In the genomic region with DNA sequence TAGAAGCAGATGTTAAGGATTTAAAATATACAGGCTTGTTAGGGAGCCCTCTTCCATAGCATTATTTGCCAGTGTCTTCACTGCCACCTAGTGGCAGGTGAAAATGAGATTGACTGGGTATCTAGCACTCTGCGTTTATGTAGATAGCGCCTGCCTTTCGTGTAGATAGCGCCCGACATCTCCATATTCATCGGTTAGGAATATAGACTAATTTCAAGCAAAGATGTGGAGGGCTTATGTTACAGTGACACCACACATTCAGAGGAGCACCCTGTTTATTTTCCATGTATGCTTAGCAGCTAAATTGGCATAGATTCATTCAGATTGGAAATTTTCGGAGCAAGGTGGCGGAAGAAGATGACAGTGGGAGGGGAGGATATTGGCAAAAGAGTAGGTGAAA, we compare ENCODE assay signal across 8 cellular contexts.
DNase-seq lines count a peak whose midpoint lies in the region; ATAC-seq and TF ChIP-seq lines count a peak whose summit lies in the region.

No MANE protein-coding gene starts in this region.

- no peak overlapping the region for H3K4me3 Mint-ChIP-seq in effector memory CD8-positive, alpha-beta T cell

- peak overlapping the region; percentile 84 for H2AFZ ChIP-seq in ACC112 (ENCODE audit: low read length, unreplicated experiment)

- POLR2A ChIA-PET in HEK293T (lab: Yijun Ruan, JAX) = no interaction called here

- no peaks in the 10 kb centered on the region for H3K27me3 Mint-ChIP-seq in effector memory CD8-positive, alpha-beta T cell

- no peaks in the 10 kb centered on the region for H3K36me3 ChIP-seq in ACC112 (ENCODE audit: insufficient read depth, low read length)
- H3K36me3 ChIP-seq in mesendoderm (ENCODE audit: control insufficient read depth, insufficient read depth, low read length) = no peaks in the 10 kb centered on the region

- no CpG with 5 or more reads among the region's 8 CpGs for WGBS in mesendoderm (ENCODE audit: extremely low coverage, insufficient coverage, low lambda C conversion rate)

- no peak overlapping the region for H3K18ac ChIP-seq in mesendoderm (ENCODE audit: low read length)

- H2AK5ac ChIP-seq in mesendoderm (ENCODE audit: low read length) = no peak overlapping the region

- no peak overlapping the region for H3K27ac ChIP-seq in ACC112 (ENCODE audit: low read depth, low read length)
- no peak overlapping the region for H3K27ac ChIP-seq in mesendoderm (ENCODE audit: low read depth, low read length)

- DNase-seq in GM10266 (ENCODE audit: extremely low spot score) = peak; percentile 21
- DNase-seq in HEK293T (ENCODE audit: extremely low spot score) = peak; percentile 63
- DNase-seq in RKO (ENCODE audit: low spot score) = peak; percentile 76
- peak; percentile 59 for DNase-seq in ecto neural progenitor cell (ENCODE audit: low spot score)
- peak; percentile 83 for DNase-seq in mesendoderm
- DNase-seq in effector memory CD8-positive, alpha-beta T cell = no peak

- no peak overlapping the region for H2BK15ac ChIP-seq in mesendoderm (replicated peaks; ENCODE audit: low read depth)

- no peak overlapping the region for H4K5ac ChIP-seq in mesendoderm (ENCODE audit: low read length)

- H3K4me3 ChIP-seq in ACC112 (ENCODE audit: low read depth, low read length) (no peak overlapping the region), mesendoderm (ENCODE audit: low read length) (no peak overlapping the region)

- no peak overlapping the region for H3K56ac ChIP-seq in mesendoderm (ENCODE audit: low read length)

- no peak overlapping the region for H3K27ac Mint-ChIP-seq in effector memory CD8-positive, alpha-beta T cell

- CTCF ChIA-PET in HEK293T (lab: Yijun Ruan, JAX) = no interaction called here

- H3K4me1 Mint-ChIP-seq in effector memory CD8-positive, alpha-beta T cell (ENCODE audit: low read depth in 2 of 2) = no peaks in the 10 kb centered on the region

- no peak overlapping the region for H3K9ac ChIP-seq in mesendoderm (ENCODE audit: low read length)

- H4K8ac ChIP-seq in mesendoderm (ENCODE audit: low read depth, low read length) = no peak overlapping the region

- H3K4ac ChIP-seq in mesendoderm (ENCODE audit: low read depth, low read length) = no peak overlapping the region

- H3K23ac ChIP-seq in mesendoderm (ENCODE audit: low read length) = no peak overlapping the region

- H3K79me1 ChIP-seq in mesendoderm (ENCODE audit: low read length) = no peaks in the 10 kb centered on the region

- no peaks in the 10 kb centered on the region for H3K36me3 Mint-ChIP-seq in effector memory CD8-positive, alpha-beta T cell (ENCODE audit: insufficient read depth)

- H3K9me3 Mint-ChIP-seq in effector memory CD8-positive, alpha-beta T cell = peaks cover 0 to 2% of the 10 kb centered on the region in 2 donors

- no peaks in the 10 kb centered on the region for H3K79me2 ChIP-seq in ACC112 (ENCODE audit: control insufficient read depth, insufficient read depth, low read length, unreplicated experiment)
- H3K79me2 ChIP-seq in mesendoderm (ENCODE audit: control insufficient read depth, insufficient read depth, low read length) = no peaks in the 10 kb centered on the region

- TF ChIP-seq CTCF in GM10266 (IDR thresholded peaks at IDR 0.05; ENCODE audit: control insufficient read depth, insufficient read depth, low read depth, missing control alignments) (peak; percentile 66), LNCAP (IDR thresholded peaks at IDR 0.05) (peak; percentile 78)

- no peak overlapping the region for H2BK5ac ChIP-seq in mesendoderm (ENCODE audit: low read length)

- H3K4me2 ChIP-seq in mesendoderm (ENCODE audit: low read length) = no peak overlapping the region

- H2BK120ac ChIP-seq in mesendoderm (ENCODE audit: low read depth, low read length) = no peak overlapping the region

- H3K4me1 ChIP-seq in ACC112 (ENCODE audit: control insufficient read depth, insufficient read depth, low read length, unreplicated experiment) (no peaks in the 10 kb centered on the region), mesendoderm (ENCODE audit: control insufficient read depth, low read depth, low read length) (no peaks in the 10 kb centered on the region)

- ATAC-seq in effector memory CD8-positive, alpha-beta T cell (replicated peaks) = no peak

- H3K27me3 ChIP-seq in ACC112 (ENCODE audit: insufficient read depth, low read length) (no peaks in the 10 kb centered on the region), mesendoderm (ENCODE audit: insufficient read depth, low read length, poor library complexity) (no peaks in the 10 kb centered on the region)

TF ChIP-seq in HEK293T, 16 proteins besides CTCF, POLR2A, EP300 and RAD21:
- TF ChIP-seq, protein P1, sequence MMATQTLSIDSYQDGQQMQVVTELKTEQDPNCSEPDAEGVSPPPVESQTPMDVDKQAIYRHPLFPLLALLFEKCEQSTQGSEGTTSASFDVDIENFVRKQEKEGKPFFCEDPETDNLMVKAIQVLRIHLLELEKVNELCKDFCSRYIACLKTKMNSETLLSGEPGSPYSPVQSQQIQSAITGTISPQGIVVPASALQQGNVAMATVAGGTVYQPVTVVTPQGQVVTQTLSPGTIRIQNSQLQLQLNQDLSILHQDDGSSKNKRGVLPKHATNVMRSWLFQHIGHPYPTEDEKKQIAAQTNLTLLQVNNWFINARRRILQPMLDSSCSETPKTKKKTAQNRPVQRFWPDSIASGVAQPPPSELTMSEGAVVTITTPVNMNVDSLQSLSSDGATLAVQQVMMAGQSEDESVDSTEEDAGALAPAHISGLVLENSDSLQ (IDR thresholded peaks at IDR 0.05) = no peak
- no peak for TF ChIP-seq ZNF384 (IDR thresholded peaks at IDR 0.05)

Comparison
In these comparisons a context has a peak if more than half of its experiments do, and no peak if none do; other contexts are left out.
1. DNase-seq: peak in GM10266 (single experiment), HEK293T (single experiment), RKO (single experiment), ecto neural progenitor cell (single experiment) and mesendoderm (single experiment); none in effector memory CD8-positive, alpha-beta T cell (0 of 3).